1 cellular context compared by ENCODE assay signal in the genomic region with DNA sequence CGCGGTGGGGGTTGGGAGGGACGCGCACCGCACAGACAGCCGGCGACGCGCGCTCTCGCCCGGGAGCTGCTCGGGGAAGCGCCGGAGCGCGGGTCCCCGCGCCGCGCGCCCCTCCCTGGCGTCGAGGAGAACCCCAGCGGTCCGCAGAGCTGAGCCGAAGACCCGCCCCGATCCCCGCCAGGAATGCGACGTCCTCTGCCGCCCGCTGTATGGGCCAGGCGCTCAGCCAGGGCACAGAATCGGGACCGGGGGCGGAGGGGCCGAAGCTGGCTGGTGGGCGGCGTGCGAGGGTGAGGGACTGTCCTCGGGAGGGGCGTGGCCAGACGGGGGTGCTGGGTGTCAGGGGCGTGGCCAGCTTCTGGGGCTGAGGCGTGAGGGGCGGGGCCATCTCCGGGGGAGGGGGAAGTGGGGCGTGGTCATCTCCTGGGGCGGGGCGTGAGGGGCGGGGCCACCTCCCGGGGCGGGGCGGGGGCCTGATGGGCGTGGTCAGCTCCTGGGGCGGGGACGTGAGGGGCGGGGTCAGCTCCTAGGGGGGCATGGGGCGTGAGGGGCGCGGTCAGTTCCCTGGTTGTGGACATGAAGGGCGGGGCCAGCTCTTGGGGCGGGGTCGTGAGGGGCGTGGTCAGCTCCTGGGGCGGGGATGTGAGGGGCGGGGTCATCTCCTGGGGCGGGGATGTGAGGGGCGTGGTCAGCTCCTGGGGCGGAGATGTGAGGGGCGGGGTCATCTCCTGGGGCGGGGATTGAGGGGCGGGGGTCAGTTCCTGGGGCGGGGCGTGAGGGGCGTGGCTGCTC.
A peak's percentile ranks its signal among the peaks of the same experiment; 100 is the strongest.
TF ChIP-seq lines count a peak whose summit lies in the region.

No MANE protein-coding gene starts in this region.

TF ChIP-seq in K562, 482 proteins besides CTCF, POLR2A, EP300 and RAD21 (continued from another document):
- TF ChIP-seq ZNF140 (CRISPR knock-in tag; IDR thresholded peaks at IDR 0.05) (no peak), ARNT (IDR thresholded peaks at IDR 0.05) (no peak), ZFX (CRISPR knock-in tag; IDR thresholded peaks at IDR 0.05) (0 out of 2 replicates have a peak, but pooled peaks have one; percentile 0), CREBBP (IDR thresholded peaks at IDR 0.05; ENCODE audit: low read depth, low read length) (no peak), CTBP1 (IDR thresholded peaks at IDR 0.05; ENCODE audit: borderline replicate concordance) (peak; percentile 74), TAF1 (IDR thresholded peaks at IDR 0.05; ENCODE audit: control insufficient read depth, extremely low read depth, insufficient read depth, low read length, severe bottlenecking) (no peak), SOX6 (IDR thresholded peaks at IDR 0.05) (no peak), CXXC5 (CRISPR knock-in tag; IDR thresholded peaks at IDR 0.05) (peak; percentile 65), ZNF785 (CRISPR knock-in tag; IDR thresholded peaks at IDR 0.05) (no peak), ZNF584 (CRISPR knock-in tag; IDR thresholded peaks at IDR 0.05; ENCODE audit: low read depth) (no peak), YBX1 (IDR thresholded peaks at IDR 0.05) (no peak), SNIP1 (IDR thresholded peaks at IDR 0.05; ENCODE audit: low read depth) (no peak), GABPB1 (CRISPR knock-in tag; IDR thresholded peaks at IDR 0.05) (no peak), CBX2 (IDR thresholded peaks at IDR 0.05; ENCODE audit: insufficient read depth, low read length, poor library complexity, severe bottlenecking) (no peak), MEF2A (IDR thresholded peaks at IDR 0.05; ENCODE audit: control insufficient read depth, low read depth, low read length) (no peak), ZNF184 (CRISPR knock-in tag; IDR thresholded peaks at IDR 0.05) (no peak), PHB (CRISPR knock-in tag; IDR thresholded peaks at IDR 0.05) (no peak), ZBTB7A (IDR thresholded peaks at IDR 0.05; ENCODE audit: borderline replicate concordance, control insufficient read depth, low read depth, low read length) (peak; percentile 43), ZNF282 (CRISPR knock-in tag; IDR thresholded peaks at IDR 0.05) (no peak), ZNF695 (CRISPR knock-in tag; IDR thresholded peaks at IDR 0.05) (no peak)
- TF ChIP-seq, protein P1, sequence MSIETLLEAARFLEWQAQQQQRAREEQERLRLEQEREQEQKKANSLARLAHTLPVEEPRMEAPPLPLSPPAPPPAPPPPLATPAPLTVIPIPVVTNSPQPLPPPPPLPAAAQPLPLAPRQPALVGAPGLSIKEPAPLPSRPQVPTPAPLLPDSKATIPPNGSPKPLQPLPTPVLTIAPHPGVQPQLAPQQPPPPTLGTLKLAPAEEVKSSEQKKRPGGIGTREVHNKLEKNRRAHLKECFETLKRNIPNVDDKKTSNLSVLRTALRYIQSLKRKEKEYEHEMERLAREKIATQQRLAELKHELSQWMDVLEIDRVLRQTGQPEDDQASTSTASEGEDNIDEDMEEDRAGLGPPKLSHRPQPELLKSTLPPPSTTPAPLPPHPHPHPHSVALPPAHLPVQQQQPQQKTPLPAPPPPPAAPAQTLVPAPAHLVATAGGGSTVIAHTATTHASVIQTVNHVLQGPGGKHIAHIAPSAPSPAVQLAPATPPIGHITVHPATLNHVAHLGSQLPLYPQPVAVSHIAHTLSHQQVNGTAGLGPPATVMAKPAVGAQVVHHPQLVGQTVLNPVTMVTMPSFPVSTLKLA (conservative IDR thresholded peaks at IDR 0.05) = peak in 1 of 2 experiments; percentile 46; a peak in 1 of 4 replicates
- TF ChIP-seq, protein P2, sequence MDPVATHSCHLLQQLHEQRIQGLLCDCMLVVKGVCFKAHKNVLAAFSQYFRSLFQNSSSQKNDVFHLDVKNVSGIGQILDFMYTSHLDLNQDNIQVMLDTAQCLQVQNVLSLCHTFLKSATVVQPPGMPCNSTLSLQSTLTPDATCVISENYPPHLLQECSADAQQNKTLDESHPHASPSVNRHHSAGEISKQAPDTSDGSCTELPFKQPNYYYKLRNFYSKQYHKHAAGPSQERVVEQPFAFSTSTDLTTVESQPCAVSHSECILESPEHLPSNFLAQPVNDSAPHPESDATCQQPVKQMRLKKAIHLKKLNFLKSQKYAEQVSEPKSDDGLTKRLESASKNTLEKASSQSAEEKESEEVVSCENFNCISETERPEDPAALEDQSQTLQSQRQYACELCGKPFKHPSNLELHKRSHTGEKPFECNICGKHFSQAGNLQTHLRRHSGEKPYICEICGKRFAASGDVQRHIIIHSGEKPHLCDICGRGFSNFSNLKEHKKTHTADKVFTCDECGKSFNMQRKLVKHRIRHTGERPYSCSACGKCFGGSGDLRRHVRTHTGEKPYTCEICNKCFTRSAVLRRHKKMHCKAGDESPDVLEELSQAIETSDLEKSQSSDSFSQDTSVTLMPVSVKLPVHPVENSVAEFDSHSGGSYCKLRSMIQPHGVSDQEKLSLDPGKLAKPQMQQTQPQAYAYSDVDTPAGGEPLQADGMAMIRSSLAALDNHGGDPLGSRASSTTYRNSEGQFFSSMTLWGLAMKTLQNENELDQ (CRISPR knock-in tag; IDR thresholded peaks at IDR 0.05; ENCODE audit: borderline replicate concordance) = no peak
- TF ChIP-seq, protein P3, sequence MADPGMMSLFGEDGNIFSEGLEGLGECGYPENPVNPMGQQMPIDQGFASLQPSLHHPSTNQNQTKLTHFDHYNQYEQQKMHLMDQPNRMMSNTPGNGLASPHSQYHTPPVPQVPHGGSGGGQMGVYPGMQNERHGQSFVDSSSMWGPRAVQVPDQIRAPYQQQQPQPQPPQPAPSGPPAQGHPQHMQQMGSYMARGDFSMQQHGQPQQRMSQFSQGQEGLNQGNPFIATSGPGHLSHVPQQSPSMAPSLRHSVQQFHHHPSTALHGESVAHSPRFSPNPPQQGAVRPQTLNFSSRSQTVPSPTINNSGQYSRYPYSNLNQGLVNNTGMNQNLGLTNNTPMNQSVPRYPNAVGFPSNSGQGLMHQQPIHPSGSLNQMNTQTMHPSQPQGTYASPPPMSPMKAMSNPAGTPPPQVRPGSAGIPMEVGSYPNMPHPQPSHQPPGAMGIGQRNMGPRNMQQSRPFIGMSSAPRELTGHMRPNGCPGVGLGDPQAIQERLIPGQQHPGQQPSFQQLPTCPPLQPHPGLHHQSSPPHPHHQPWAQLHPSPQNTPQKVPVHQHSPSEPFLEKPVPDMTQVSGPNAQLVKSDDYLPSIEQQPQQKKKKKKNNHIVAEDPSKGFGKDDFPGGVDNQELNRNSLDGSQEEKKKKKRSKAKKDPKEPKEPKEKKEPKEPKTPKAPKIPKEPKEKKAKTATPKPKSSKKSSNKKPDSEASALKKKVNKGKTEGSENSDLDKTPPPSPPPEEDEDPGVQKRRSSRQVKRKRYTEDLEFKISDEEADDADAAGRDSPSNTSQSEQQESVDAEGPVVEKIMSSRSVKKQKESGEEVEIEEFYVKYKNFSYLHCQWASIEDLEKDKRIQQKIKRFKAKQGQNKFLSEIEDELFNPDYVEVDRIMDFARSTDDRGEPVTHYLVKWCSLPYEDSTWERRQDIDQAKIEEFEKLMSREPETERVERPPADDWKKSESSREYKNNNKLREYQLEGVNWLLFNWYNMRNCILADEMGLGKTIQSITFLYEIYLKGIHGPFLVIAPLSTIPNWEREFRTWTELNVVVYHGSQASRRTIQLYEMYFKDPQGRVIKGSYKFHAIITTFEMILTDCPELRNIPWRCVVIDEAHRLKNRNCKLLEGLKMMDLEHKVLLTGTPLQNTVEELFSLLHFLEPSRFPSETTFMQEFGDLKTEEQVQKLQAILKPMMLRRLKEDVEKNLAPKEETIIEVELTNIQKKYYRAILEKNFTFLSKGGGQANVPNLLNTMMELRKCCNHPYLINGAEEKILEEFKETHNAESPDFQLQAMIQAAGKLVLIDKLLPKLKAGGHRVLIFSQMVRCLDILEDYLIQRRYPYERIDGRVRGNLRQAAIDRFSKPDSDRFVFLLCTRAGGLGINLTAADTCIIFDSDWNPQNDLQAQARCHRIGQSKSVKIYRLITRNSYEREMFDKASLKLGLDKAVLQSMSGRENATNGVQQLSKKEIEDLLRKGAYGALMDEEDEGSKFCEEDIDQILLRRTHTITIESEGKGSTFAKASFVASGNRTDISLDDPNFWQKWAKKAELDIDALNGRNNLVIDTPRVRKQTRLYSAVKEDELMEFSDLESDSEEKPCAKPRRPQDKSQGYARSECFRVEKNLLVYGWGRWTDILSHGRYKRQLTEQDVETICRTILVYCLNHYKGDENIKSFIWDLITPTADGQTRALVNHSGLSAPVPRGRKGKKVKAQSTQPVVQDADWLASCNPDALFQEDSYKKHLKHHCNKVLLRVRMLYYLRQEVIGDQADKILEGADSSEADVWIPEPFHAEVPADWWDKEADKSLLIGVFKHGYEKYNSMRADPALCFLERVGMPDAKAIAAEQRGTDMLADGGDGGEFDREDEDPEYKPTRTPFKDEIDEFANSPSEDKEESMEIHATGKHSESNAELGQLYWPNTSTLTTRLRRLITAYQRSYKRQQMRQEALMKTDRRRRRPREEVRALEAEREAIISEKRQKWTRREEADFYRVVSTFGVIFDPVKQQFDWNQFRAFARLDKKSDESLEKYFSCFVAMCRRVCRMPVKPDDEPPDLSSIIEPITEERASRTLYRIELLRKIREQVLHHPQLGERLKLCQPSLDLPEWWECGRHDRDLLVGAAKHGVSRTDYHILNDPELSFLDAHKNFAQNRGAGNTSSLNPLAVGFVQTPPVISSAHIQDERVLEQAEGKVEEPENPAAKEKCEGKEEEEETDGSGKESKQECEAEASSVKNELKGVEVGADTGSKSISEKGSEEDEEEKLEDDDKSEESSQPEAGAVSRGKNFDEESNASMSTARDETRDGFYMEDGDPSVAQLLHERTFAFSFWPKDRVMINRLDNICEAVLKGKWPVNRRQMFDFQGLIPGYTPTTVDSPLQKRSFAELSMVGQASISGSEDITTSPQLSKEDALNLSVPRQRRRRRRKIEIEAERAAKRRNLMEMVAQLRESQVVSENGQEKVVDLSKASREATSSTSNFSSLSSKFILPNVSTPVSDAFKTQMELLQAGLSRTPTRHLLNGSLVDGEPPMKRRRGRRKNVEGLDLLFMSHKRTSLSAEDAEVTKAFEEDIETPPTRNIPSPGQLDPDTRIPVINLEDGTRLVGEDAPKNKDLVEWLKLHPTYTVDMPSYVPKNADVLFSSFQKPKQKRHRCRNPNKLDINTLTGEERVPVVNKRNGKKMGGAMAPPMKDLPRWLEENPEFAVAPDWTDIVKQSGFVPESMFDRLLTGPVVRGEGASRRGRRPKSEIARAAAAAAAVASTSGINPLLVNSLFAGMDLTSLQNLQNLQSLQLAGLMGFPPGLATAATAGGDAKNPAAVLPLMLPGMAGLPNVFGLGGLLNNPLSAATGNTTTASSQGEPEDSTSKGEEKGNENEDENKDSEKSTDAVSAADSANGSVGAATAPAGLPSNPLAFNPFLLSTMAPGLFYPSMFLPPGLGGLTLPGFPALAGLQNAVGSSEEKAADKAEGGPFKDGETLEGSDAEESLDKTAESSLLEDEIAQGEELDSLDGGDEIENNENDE (IDR thresholded peaks at IDR 0.05; ENCODE audit: low read depth, low read length) = no peak
- TF ChIP-seq, protein P4, sequence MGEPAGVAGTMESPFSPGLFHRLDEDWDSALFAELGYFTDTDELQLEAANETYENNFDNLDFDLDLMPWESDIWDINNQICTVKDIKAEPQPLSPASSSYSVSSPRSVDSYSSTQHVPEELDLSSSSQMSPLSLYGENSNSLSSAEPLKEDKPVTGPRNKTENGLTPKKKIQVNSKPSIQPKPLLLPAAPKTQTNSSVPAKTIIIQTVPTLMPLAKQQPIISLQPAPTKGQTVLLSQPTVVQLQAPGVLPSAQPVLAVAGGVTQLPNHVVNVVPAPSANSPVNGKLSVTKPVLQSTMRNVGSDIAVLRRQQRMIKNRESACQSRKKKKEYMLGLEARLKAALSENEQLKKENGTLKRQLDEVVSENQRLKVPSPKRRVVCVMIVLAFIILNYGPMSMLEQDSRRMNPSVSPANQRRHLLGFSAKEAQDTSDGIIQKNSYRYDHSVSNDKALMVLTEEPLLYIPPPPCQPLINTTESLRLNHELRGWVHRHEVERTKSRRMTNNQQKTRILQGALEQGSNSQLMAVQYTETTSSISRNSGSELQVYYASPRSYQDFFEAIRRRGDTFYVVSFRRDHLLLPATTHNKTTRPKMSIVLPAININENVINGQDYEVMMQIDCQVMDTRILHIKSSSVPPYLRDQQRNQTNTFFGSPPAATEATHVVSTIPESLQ (CRISPR knock-in tag; IDR thresholded peaks at IDR 0.05) = no peak
- TF ChIP-seq, protein P5, sequence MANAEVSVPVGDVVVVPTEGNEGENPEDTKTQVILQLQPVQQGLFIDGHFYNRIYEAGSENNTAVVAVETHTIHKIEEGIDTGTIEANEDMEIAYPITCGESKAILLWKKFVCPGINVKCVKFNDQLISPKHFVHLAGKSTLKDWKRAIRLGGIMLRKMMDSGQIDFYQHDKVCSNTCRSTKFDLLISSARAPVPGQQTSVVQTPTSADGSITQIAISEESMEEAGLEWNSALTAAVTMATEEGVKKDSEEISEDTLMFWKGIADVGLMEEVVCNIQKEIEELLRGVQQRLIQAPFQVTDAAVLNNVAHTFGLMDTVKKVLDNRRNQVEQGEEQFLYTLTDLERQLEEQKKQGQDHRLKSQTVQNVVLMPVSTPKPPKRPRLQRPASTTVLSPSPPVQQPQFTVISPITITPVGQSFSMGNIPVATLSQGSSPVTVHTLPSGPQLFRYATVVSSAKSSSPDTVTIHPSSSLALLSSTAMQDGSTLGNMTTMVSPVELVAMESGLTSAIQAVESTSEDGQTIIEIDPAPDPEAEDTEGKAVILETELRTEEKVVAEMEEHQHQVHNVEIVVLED (CRISPR knock-in tag; IDR thresholded peaks at IDR 0.05) = no peak
- TF ChIP-seq, protein P6, sequence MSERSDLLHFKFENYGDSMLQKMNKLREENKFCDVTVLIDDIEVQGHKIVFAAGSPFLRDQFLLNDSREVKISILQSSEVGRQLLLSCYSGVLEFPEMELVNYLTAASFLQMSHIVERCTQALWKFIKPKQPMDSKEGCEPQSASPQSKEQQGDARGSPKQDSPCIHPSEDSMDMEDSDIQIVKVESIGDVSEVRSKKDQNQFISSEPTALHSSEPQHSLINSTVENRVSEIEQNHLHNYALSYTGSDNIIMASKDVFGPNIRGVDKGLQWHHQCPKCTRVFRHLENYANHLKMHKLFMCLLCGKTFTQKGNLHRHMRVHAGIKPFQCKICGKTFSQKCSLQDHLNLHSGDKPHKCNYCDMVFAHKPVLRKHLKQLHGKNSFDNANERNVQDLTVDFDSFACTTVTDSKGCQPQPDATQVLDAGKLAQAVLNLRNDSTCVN (CRISPR knock-in tag; IDR thresholded peaks at IDR 0.05) = no peak
TF ChIP-seq in K562: peak in this region for 44.
